In genomic region chr20:59459586-59459985, GRCh38 we compare ENCODE assay signal across 29 cellular contexts.
"Had no signal": no experiment of that assay in that cellular context is flagged by ENCODE, and none has a peak within 500 bp of the region (broad histone marks: within the 10 kb centered on the region; RNA-seq: fewer than 3 reads in every experiment).

No MANE protein-coding gene starts in this region.

- DNase-seq: naive thymus-derived CD4-positive, alpha-beta T cell; natural killer cell; nucleus accumbens; ovary; retina; right cardiac atrium; right lobe of liver; sigmoid colon; small intestine; stimulated activated CD4-positive, alpha-beta T cell treated with anti-CD3 and anti-CD28 coated beads, Interleukin-15, amount 100 ng/mL, for 24 hours; stimulated activated CD4-positive, alpha-beta T cell treated with anti-CD3 and anti-CD28 coated beads, Interleukin-2, amount 100 ng/mL, for 24 hours; stimulated activated CD4-positive, alpha-beta T cell treated with anti-CD3 and anti-CD28 coated beads, Interleukin-2, amount 100 ng/mL, for 48 hours; stimulated activated CD4-positive, alpha-beta T cell treated with anti-CD3 and anti-CD28 coated beads, Interleukin-4, amount 100 ng/mL, for 24 hours; stimulated activated naive B cell treated with anti-CD40 and anti-IgM and Interleukin-4, amounts not matched to agents 10 μg/mL and 1 μg/mL and 100 μg/mL, for 72 hours; stimulated activated naive CD4-positive, alpha-beta T cell treated with Interleukin-2 at 50 U/mL for 16 hours; stomach; thyroid gland; trophoblast cell had no signal

- FAIRE-seq: small intestine, urothelium cell line had no signal

- H3K9ac ChIP-seq: neural progenitor cell had no signal

- H3K27me3 ChIP-seq: neural progenitor cell, neutrophil, ovary, right lobe of liver, thyroid gland, upper lobe of left lung, vagina had no signal

- H3K27ac Mint-ChIP-seq: natural killer cell; nephron; neural progenitor cell; stimulated activated effector memory CD8-positive, alpha-beta T cell treated with anti-CD3 and anti-CD28 coated beads, Interleukin-12 subunit alpha, Interleukin-12 subunit beta, amount 100 ng/mL, for 72 hours; stimulated activated naive B cell treated with anti-CD40 and anti-IgM and Interleukin-4, amounts not matched to agents 10 μg/mL and 1 μg/mL and 100 μg/mL, for 72 hours; stimulated activated naive CD8-positive, alpha-beta T cell treated with anti-CD3 and anti-CD28 coated beads, Interleukin-15, Interleukin-2, amounts not matched to agents 100 ng/mL and 50 ng/mL, for 24 hours had no signal

- H3K27ac ChIP-seq: neural progenitor cell, neutrophil, ovary, prostate gland, right lobe of liver, sigmoid colon, stomach, thoracic aorta, thyroid gland, tibial nerve, upper lobe of left lung, vagina had no signal

- ATAC-seq: naive thymus-derived CD4-positive, alpha-beta T cell; natural killer cell; right cardiac atrium; right lobe of liver; stimulated activated effector memory CD8-positive, alpha-beta T cell treated with anti-CD3 and anti-CD28 coated beads, Interleukin-12 subunit alpha, Interleukin-12 subunit beta, amount 100 ng/mL, for 72 hours; stimulated activated naive B cell treated with anti-CD40 and anti-IgM and Interleukin-4, amounts not matched to agents 10 μg/mL and 1 μg/mL and 100 μg/mL, for 72 hours had no signal

- H2AFZ ChIP-seq: neural progenitor cell had no signal

- H3K4me2 ChIP-seq: neural progenitor cell had no signal

- H3K9me3 ChIP-seq: neutrophil, ovary, prostate gland, right lobe of liver, sigmoid colon, thyroid gland, upper lobe of left lung, vagina had no signal

- H3K4me3 Mint-ChIP-seq: naive thymus-derived CD4-positive, alpha-beta T cell; natural killer cell; nephron; neural progenitor cell; stimulated activated effector memory CD8-positive, alpha-beta T cell treated with anti-CD3 and anti-CD28 coated beads, Interleukin-12 subunit alpha, Interleukin-12 subunit beta, amount 100 ng/mL, for 72 hours; stimulated activated naive B cell treated with anti-CD40 and anti-IgM and Interleukin-4, amounts not matched to agents 10 μg/mL and 1 μg/mL and 100 μg/mL, for 72 hours; stimulated activated naive CD8-positive, alpha-beta T cell treated with anti-CD3 and anti-CD28 coated beads, Interleukin-15, Interleukin-2, amounts not matched to agents 100 ng/mL and 50 ng/mL, for 24 hours had no signal

- H3K9me3 Mint-ChIP-seq: natural killer cell; nephron; neural progenitor cell; stimulated activated effector memory CD8-positive, alpha-beta T cell treated with anti-CD3 and anti-CD28 coated beads, Interleukin-12 subunit alpha, Interleukin-12 subunit beta, amount 100 ng/mL, for 72 hours; stimulated activated naive CD8-positive, alpha-beta T cell treated with anti-CD3 and anti-CD28 coated beads, Interleukin-15, Interleukin-2, amounts not matched to agents 100 ng/mL and 50 ng/mL, for 24 hours had no signal

- H3K4me1 Mint-ChIP-seq: naive thymus-derived CD4-positive, alpha-beta T cell; natural killer cell; stimulated activated effector memory CD8-positive, alpha-beta T cell treated with anti-CD3 and anti-CD28 coated beads, Interleukin-12 subunit alpha, Interleukin-12 subunit beta, amount 100 ng/mL, for 72 hours; stimulated activated naive B cell treated with anti-CD40 and anti-IgM and Interleukin-4, amounts not matched to agents 10 μg/mL and 1 μg/mL and 100 μg/mL, for 72 hours had no signal

- H3K4me3 ChIP-seq: neural progenitor cell, ovary, prostate gland, right lobe of liver, sigmoid colon, stomach, thoracic aorta, thyroid gland, tibial nerve, upper lobe of left lung, vagina had no signal

- H3K4me1 ChIP-seq: prostate gland had no signal

- H3K36me3 ChIP-seq: neural progenitor cell, neutrophil, ovary, prostate gland, right lobe of liver, sigmoid colon, stomach, thoracic aorta, thyroid gland, tibial nerve, upper lobe of left lung, vagina had no signal

- H3K36me3 Mint-ChIP-seq: naive thymus-derived CD4-positive, alpha-beta T cell; natural killer cell; neural progenitor cell; stimulated activated effector memory CD8-positive, alpha-beta T cell treated with anti-CD3 and anti-CD28 coated beads, Interleukin-12 subunit alpha, Interleukin-12 subunit beta, amount 100 ng/mL, for 72 hours; stimulated activated naive B cell treated with anti-CD40 and anti-IgM and Interleukin-4, amounts not matched to agents 10 μg/mL and 1 μg/mL and 100 μg/mL, for 72 hours had no signal
